In genomic region chr1:175009532-175009931, GRCh38 we compare ENCODE assay signal across 1 cellular context.
TF ChIP-seq lines count a peak whose summit lies in the region.

No MANE protein-coding gene starts in this region.

TF ChIP-seq in HepG2, 621 proteins besides CTCF, POLR2A, EP300 and RAD21:
- TF ChIP-seq ZNF496 (CRISPR knock-in tag; IDR thresholded peaks at IDR 0.05; ENCODE audit: insufficient replicate concordance): no peak
- TF ChIP-seq RBM22 (optimal IDR thresholded peaks at IDR 0.05; ENCODE audit: low read length): no peak
- no peak for TF ChIP-seq MXD3 (CRISPR knock-in tag; IDR thresholded peaks at IDR 0.05)
- TF ChIP-seq TBP (CRISPR knock-in tag; IDR thresholded peaks at IDR 0.05): no peak
- no peak for TF ChIP-seq TAF15 (IDR thresholded peaks at IDR 0.05; ENCODE audit: low read depth, low read length, poor library complexity, severe bottlenecking)
- TF ChIP-seq CHD2 (IDR thresholded peaks at IDR 0.05; ENCODE audit: low read depth, low read length): no peak
- no peak for TF ChIP-seq SOX5 (CRISPR knock-in tag; IDR thresholded peaks at IDR 0.05; ENCODE audit: borderline replicate concordance)
- TF ChIP-seq NR2F6 (IDR thresholded peaks at IDR 0.05): no peak
- TF ChIP-seq NR2F6 (CRISPR knock-in tag; IDR thresholded peaks at IDR 0.05): no peak
- no peak for TF ChIP-seq ZNF543 (CRISPR knock-in tag; IDR thresholded peaks at IDR 0.05)
- TF ChIP-seq ZNF501 (CRISPR knock-in tag; IDR thresholded peaks at IDR 0.05): no peak
- no peak for TF ChIP-seq ZNF841 (CRISPR knock-in tag; IDR thresholded peaks at IDR 0.05; ENCODE audit: borderline replicate concordance)
- TF ChIP-seq, protein P1, sequence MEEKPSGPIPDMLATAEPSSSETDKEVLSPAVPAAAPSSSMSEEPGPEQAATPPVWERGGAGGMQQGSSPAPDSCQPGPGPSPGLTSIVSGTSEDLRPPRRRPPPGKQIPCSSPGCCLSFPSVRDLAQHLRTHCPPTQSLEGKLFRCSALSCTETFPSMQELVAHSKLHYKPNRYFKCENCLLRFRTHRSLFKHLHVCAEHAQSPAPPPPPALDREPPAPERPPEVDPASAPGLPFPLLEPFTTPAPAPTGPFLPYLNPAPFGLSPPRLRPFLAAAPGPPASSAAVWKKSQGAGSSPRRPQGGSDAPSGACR (CRISPR knock-in tag; IDR thresholded peaks at IDR 0.05): no peak
- no peak for TF ChIP-seq ZNF556 (CRISPR knock-in tag; IDR thresholded peaks at IDR 0.05; ENCODE audit: borderline replicate concordance)
- no peak for TF ChIP-seq SMAD9 (CRISPR knock-in tag; IDR thresholded peaks at IDR 0.05)
- no peak for TF ChIP-seq NR2F2 (IDR thresholded peaks at IDR 0.05; ENCODE audit: borderline replicate concordance, low read depth)
- no peak for TF ChIP-seq HNF4A (CRISPR knock-in tag; IDR thresholded peaks at IDR 0.05)
- no peak for TF ChIP-seq ZNF3 (CRISPR knock-in tag; IDR thresholded peaks at IDR 0.05)
- no peak for TF ChIP-seq SNAPC2 (CRISPR knock-in tag; IDR thresholded peaks at IDR 0.05)
